ENCODE assay signal across 16 cellular contexts in genomic region chr12:38875571-38876228, GRCh38.
"Had no signal": no experiment of that assay in that cellular context is flagged by ENCODE, and none has a peak within 500 bp of the region (broad histone marks: within the 10 kb centered on the region; RNA-seq: fewer than 3 reads in every experiment).

No MANE protein-coding gene starts in this region.

- DNase-seq: activated CD4-positive, alpha-beta T cell treated with anti-CD3 and anti-CD28 coated beads for 4 hours; activated CD8-positive, alpha-beta T cell treated with anti-CD3 and anti-CD28 coated beads for 36 hours; activated effector memory CD4-positive, alpha-beta T cell treated with anti-CD3 and anti-CD28 coated beads, Interleukin-2, amount 50 U/mL, for 16 hours; activated T-cell treated with anti-CD3 and anti-CD28 coated beads, Interleukin-2, amount 50 U/mL, for 4 hours; caudate nucleus; colonic mucosa; effector CD4-positive, alpha-beta T cell; left cardiac atrium; ovary; T-helper 2 cell had no signal

- H3K9ac ChIP-seq: neural progenitor cell had no signal

- H3K4me1 ChIP-seq: colonic mucosa, gastroesophageal sphincter, neural progenitor cell had no signal

- H3K9me3 Mint-ChIP-seq: activated CD8-positive, alpha-beta T cell treated with anti-CD3 and anti-CD28 coated beads for 36 hours had no signal

- H3K27ac Mint-ChIP-seq: activated CD8-positive, alpha-beta T cell treated with anti-CD3 and anti-CD28 coated beads for 36 hours; activated naive CD4-positive, alpha-beta T cell treated with anti-CD3 and anti-CD28 coated beads, Interleukin-2, amount 50 U/mL, for 72 hours; neural progenitor cell; WTC11 had no signal

- H3K4me2 ChIP-seq: neural progenitor cell had no signal

- ATAC-seq: activated CD8-positive, alpha-beta T cell treated with anti-CD3 and anti-CD28 coated beads for 36 hours; activated naive CD4-positive, alpha-beta T cell treated with anti-CD3 and anti-CD28 coated beads, Interleukin-2, amount 50 U/mL, for 72 hours; activated T-cell treated with anti-CD3 and anti-CD28 coated beads, Interleukin-2, amount 50 U/mL, for 4 hours; gastroesophageal sphincter; left cardiac atrium; sciatic nerve; WTC11 had no signal

- H3K36me3 Mint-ChIP-seq: neural progenitor cell had no signal

- H3K27me3 ChIP-seq: colonic mucosa, gastroesophageal sphincter, neural progenitor cell, ovary had no signal

- H2AFZ ChIP-seq: neural progenitor cell had no signal

- H3K27ac ChIP-seq: colonic mucosa, gastroesophageal sphincter, neural progenitor cell, ovary had no signal

- H3K4me3 Mint-ChIP-seq: activated CD8-positive, alpha-beta T cell treated with anti-CD3 and anti-CD28 coated beads for 36 hours; activated T-cell treated with anti-CD3 and anti-CD28 coated beads, Interleukin-2, amount 50 U/mL, for 4 hours; neural progenitor cell; WTC11 had no signal

- H3K27me3 Mint-ChIP-seq: activated CD8-positive, alpha-beta T cell treated with anti-CD3 and anti-CD28 coated beads for 36 hours had no signal

- H3K36me3 ChIP-seq: colonic mucosa, neural progenitor cell, ovary had no signal

- H3K9me3 ChIP-seq: colonic mucosa, gastroesophageal sphincter, ovary had no signal

- H3K4me3 ChIP-seq: colonic mucosa, gastroesophageal sphincter, lung, neural progenitor cell, ovary had no signal
